In the genomic region with DNA sequence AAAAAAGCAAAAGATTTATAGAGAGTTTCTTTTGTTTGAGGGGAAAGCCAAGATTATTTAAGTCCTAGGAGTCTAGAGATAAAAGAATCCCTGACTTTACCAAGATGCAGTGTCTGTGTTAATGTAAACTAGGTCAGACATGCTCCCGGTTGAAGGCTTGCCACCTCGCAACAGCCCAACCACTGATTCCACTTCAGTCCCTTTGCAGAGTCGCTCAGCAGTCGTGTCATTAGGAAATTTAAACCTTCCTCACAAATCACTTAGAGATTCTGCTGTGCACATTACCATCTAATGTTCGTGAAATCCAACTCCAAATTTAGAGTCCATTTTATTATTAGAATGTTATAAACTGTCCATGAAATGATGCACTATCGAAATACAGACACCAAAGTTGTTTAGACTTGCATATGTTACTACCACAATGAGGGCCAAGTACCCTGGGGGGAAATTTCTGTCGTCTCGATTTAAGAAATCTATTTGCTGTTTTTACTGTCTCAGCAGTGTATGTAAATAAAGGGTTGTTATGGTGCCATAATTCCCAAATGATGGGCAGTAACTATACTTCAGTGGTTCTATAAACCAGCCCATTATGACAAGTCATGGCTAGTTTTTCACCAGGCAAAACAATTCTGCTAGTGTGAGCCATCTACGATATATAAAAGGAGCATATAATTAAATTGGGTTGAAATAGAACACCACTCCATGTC, we compare ENCODE assay signal across 23 cellular contexts.
DNase-seq lines count a peak whose midpoint lies in the region; ATAC-seq and TF ChIP-seq lines count a peak whose summit lies in the region.
"Had no signal": no experiment of that assay in that cellular context is flagged by ENCODE, and none has a peak within 500 bp of the region (broad histone marks: within the 10 kb centered on the region; RNA-seq: fewer than 3 reads in every experiment).

No MANE protein-coding gene starts in this region.

- intact Hi-C loops in prostate gland (cut with DNase I): loop anchor here (5.0 kb wide), 1 partner anchor 641 kb away; no protein-coding TSS in a partner anchor

- no peaks in the 10 kb centered on the region for H3K4me1 ChIP-seq in prostate gland (replicated peaks)
- H3K4me1 ChIP-seq: upper lobe of left lung had no signal

- H3K36me3 ChIP-seq in prostate gland: no peaks in the 10 kb centered on the region
- H3K36me3 ChIP-seq: upper lobe of left lung had no signal

- no peak overlapping the region for H3K27ac ChIP-seq in prostate gland
- H3K27ac ChIP-seq: 22Rv1, epithelial cell of prostate, KMS-11, upper lobe of left lung had no signal

- no peaks in the 10 kb centered on the region for H3K9me3 ChIP-seq in prostate gland
- H3K9me3 ChIP-seq: SK-N-SH, upper lobe of left lung had no signal

- WGBS in prostate gland: 22% methylated on average over 9 of the region's 9 CpGs

- TF ChIP-seq POLR2A in prostate gland (IDR thresholded peaks at IDR 0.05): no peak

- no peak overlapping the region for H3K4me3 ChIP-seq in prostate gland
- H3K4me3 ChIP-seq: upper lobe of left lung had no signal

- H3K27me3 ChIP-seq in prostate gland (replicated peaks; ENCODE audit: insufficient read depth): no peaks in the 10 kb centered on the region
- H3K27me3 ChIP-seq: upper lobe of left lung had no signal

- no peak for TF ChIP-seq CTCF in prostate gland (IDR thresholded peaks at IDR 0.05)

- ATAC-seq in GM18868 (IDR thresholded peaks at IDR 0.05; ENCODE audit: unreplicated experiment) (no peak), GM18909 (IDR thresholded peaks at IDR 0.05; ENCODE audit: poor library complexity, unreplicated experiment) (no peak)
- ATAC-seq: activated CD8-positive, alpha-beta T cell treated with anti-CD3 and anti-CD28 coated beads for 36 hours; T-helper 17 cell had no signal

- DNase-seq in NCI-H2107 treated with DMSO at 0.1 percent for 48 hours (lab: John Stamatoyannopoulos, UW; ENCODE audit: unreplicated experiment): peak; percentile 95
- DNase-seq in NCI-H2107 (lab: John Stamatoyannopoulos, UW): no peak
- DNase-seq in NCI-H187 (lab: John Stamatoyannopoulos, UW): peak; percentile 26 to 78
- peak; percentile 96 for DNase-seq in NCI-H748 (lab: John Stamatoyannopoulos, UW; ENCODE audit: unreplicated experiment)
- peak; percentile 41 for DNase-seq in prostate gland (ENCODE audit: low spot score)
- no peak for DNase-seq in stimulated activated CD4-positive, alpha-beta T cell treated with anti-CD3 and anti-CD28 coated beads, Interleukin-4, amount 100 ng/mL, for 1 hour
- DNase-seq: activated CD4-positive, alpha-beta T cell treated with anti-CD3 and anti-CD28 coated beads for 1 hour; activated CD8-positive, alpha-beta T cell treated with anti-CD3 and anti-CD28 coated beads for 36 hours; activated naive CD8-positive, alpha-beta T cell treated with anti-CD3 and anti-CD28 coated beads, Interleukin-2, amount 10 ng/mL, durations not matched to agents 7 days and 5 days; CD4-positive, alpha-beta memory T cell; H9; NCI-H2227 treated with DMSO at 0.1 percent for 48 hours; RPMI8226; SK-N-SH; small intestine; stimulated activated CD4-positive, alpha-beta T cell treated with anti-CD3 and anti-CD28 coated beads, Interleukin-2, amount 100 ng/mL, for 24 hours; T-helper 17 cell; upper lobe of left lung had no signal

Comparison
In these comparisons a context has a peak if more than half of its experiments do, and no peak if none do; other contexts are left out.
1. DNase-seq: peak in NCI-H2107 treated with DMSO at 0.1 percent for 48 hours (single experiment), NCI-H187 (2 of 2), NCI-H748 (single experiment) and prostate gland (single experiment); none in NCI-H2107 (single experiment) and stimulated activated CD4-positive, alpha-beta T cell treated with anti-CD3 and anti-CD28 coated beads, Interleukin-4, amount 100 ng/mL, for 1 hour (single experiment).